ENCODE assay signal across 10 cellular contexts in genomic region chrX:77505227-77505626, GRCh38. TPM values are rescaled to one million over a fixed set of nuclear protein-coding genes. Genes with fewer than 3 reads are reported as not detected.
DNase-seq lines count a peak whose midpoint lies in the region; ATAC-seq and TF ChIP-seq lines count a peak whose summit lies in the region.
"Had no signal": no experiment of that assay in that cellular context is flagged by ENCODE, and none has a peak within 500 bp of the region (broad histone marks: within the 10 kb centered on the region; RNA-seq: fewer than 3 reads in every experiment).

No MANE protein-coding gene starts in this region.

- peak; percentile 53 for DNase-seq in A673 (ENCODE audit: low spot score)
- peak; percentile 5 for DNase-seq in DMS153 treated with DMSO at 0.1 percent for 48 hours (lab: John Stamatoyannopoulos, UW; ENCODE audit: unreplicated experiment)
- DNase-seq in SJCRH30 = peak; percentile 10 to 50
- DNase-seq in fibroblast of pulmonary artery (ENCODE audit: low read depth) = peak; percentile 73
- DNase-seq in activated CD4-positive, CD25-positive, alpha-beta regulatory T cell (lab: John Stamatoyannopoulos, UW) = no peak
- DNase-seq in CD4-positive, alpha-beta memory T cell = no peak
- no peak for DNase-seq in GM10248 (ENCODE audit: extremely low spot score)

- H3K4me1 ChIP-seq in A673 (ENCODE audit: insufficient read depth, low read length, poor library complexity, severe bottlenecking) (peaks cover 11% of the 10 kb centered on the region), SJCRH30 (peaks cover 5% of the 10 kb centered on the region; the same call in 1 of the 2 replicates)
- no peaks in the 10 kb centered on the region for H3K4me1 ChIP-seq in CD4-positive, alpha-beta memory T cell (ENCODE audit: insufficient read depth, low read length)

- H3K36me3 ChIP-seq in A673 (ENCODE audit: insufficient read depth, low read length, poor library complexity, severe bottlenecking) = peaks cover under 1% of the 10 kb centered on the region
- H3K36me3 ChIP-seq in SJCRH30 = no peaks in the 10 kb centered on the region
- H3K36me3 ChIP-seq in CD4-positive, alpha-beta memory T cell (ENCODE audit: insufficient read depth, low read length) = peaks cover 5% of the 10 kb centered on the region
- H3K36me3 ChIP-seq: neural progenitor cell had no signal

- H3K9me3 ChIP-seq in A673 (ENCODE audit: low read depth, low read length, poor library complexity, severe bottlenecking) (no peaks in the 10 kb centered on the region), SJCRH30 (replicated peaks) (no peaks in the 10 kb centered on the region)
- no peaks in the 10 kb centered on the region for H3K9me3 ChIP-seq in CD4-positive, alpha-beta memory T cell (ENCODE audit: control insufficient read depth in 1 of 2, low read length in 2 of 2)

- no TSS peak for BruUV-seq in A673 (replicated peaks; lab: Mats Ljungman, UMichigan)

- POLR2A ChIA-PET in A673 (lab: Charles Lee; ENCODE audit: low non-redundant PET) = interaction anchor here (0.9 kb wide), 1 partner anchor 11 kb away, joined by 5 read pairs; no protein-coding TSS in a partner anchor
- POLR2A ChIA-PET in CD4-positive, alpha-beta memory T cell (lab: Charles Lee; ENCODE audit: partially characterized antibody) = no interaction called here
- POLR2A ChIA-PET in GM10248 (lab: Yijun Ruan, JAX) = no interaction called here

- H3K4me1 Mint-ChIP-seq in CD4-positive, alpha-beta memory T cell = peaks cover 11 to 17% (median 12%) of the 10 kb centered on the region in 4 donors
- H3K4me1 Mint-ChIP-seq: neural progenitor cell had no signal

- H3K27ac ChIP-seq in A673 (ENCODE audit: low read depth, low read length, poor library complexity, severe bottlenecking) = no peak overlapping the region
- peak overlapping the region; percentile 11; the same call in 1 of the 2 replicates for H3K27ac ChIP-seq in SJCRH30
- H3K27ac ChIP-seq in CD4-positive, alpha-beta memory T cell (ENCODE audit: low read depth, low read length) = no peak overlapping the region
- H3K27ac ChIP-seq: neural progenitor cell had no signal

- ATAC-seq in GM19328 (IDR thresholded peaks at IDR 0.05; ENCODE audit: unreplicated experiment) = no peak
- ATAC-seq: activated naive CD4-positive, alpha-beta T cell treated with anti-CD3 and anti-CD28 coated beads, Interleukin-2, amount 50 U/mL, for 72 hours had no signal

- CTCF ChIA-PET in A673 (lab: Charles Lee) = no interaction called here
- CTCF ChIA-PET in CD4-positive, alpha-beta memory T cell (lab: Charles Lee; ENCODE audit: partially characterized antibody) = no interaction called here
- CTCF ChIA-PET in GM10248 (lab: Yijun Ruan, JAX) = interaction anchor here (1.4 kb wide), 1 partner anchor 14 kb away, joined by 3 read pairs; no protein-coding TSS in a partner anchor

- TF ChIP-seq CTCF in A673 (conservative IDR thresholded peaks at IDR 0.05; ENCODE audit: low read depth, low read length) (no peak), fibroblast of pulmonary artery (IDR thresholded peaks at IDR 0.05; ENCODE audit: low read length, missing control alignments) (no peak), GM10248 (IDR thresholded peaks at IDR 0.05; ENCODE audit: control extremely low read depth, extremely low read depth, low read depth, missing control alignments) (no peak)

- H3K4me3 Mint-ChIP-seq in CD4-positive, alpha-beta memory T cell = no peak overlapping the region
- H3K4me3 Mint-ChIP-seq: neural progenitor cell had no signal

- H3K36me3 Mint-ChIP-seq in CD4-positive, alpha-beta memory T cell = peaks cover 13 to 28% of the 10 kb centered on the region in 2 donors

- H3K27ac Mint-ChIP-seq in CD4-positive, alpha-beta memory T cell = peak overlapping the region in 3 of 7 donors; percentile 25 to 92 (median 35)
- H3K27ac Mint-ChIP-seq: neural progenitor cell had no signal

- intact Hi-C loops in A673 (cut with micrococcal nuclease; ENCODE audit: unreplicated experiment) = no loop called here
- intact Hi-C loops in CD4-positive, alpha-beta memory T cell (cut with micrococcal nuclease) = no loop called here

- H3K4me3 ChIP-seq in A673 (ENCODE audit: low read depth, low read length, poor library complexity, severe bottlenecking) (no peak overlapping the region), SJCRH30 (no peak overlapping the region), fibroblast of pulmonary artery (replicated peaks; ENCODE audit: low read depth, low read length) (no peak overlapping the region)
- no peak overlapping the region for H3K4me3 ChIP-seq in CD4-positive, alpha-beta memory T cell (ENCODE audit: low read length in 2 of 2)
- H3K4me3 ChIP-seq: neural progenitor cell had no signal

- H3K27me3 ChIP-seq in A673 (replicated peaks; ENCODE audit: insufficient read depth, low read depth, low read length, poor library complexity) = no peaks in the 10 kb centered on the region
- H3K27me3 ChIP-seq in SJCRH30 = no peaks in the 10 kb centered on the region
- H3K27me3 ChIP-seq in CD4-positive, alpha-beta memory T cell (ENCODE audit: insufficient read depth, low read length) = no peaks in the 10 kb centered on the region
- H3K27me3 ChIP-seq: neural progenitor cell had no signal

- no peaks in the 10 kb centered on the region for H3K9me3 Mint-ChIP-seq in CD4-positive, alpha-beta memory T cell
- H3K9me3 Mint-ChIP-seq: activated naive CD4-positive, alpha-beta T cell treated with anti-CD3 and anti-CD28 coated beads, Interleukin-2, amount 50 U/mL, for 72 hours; neural progenitor cell had no signal

- no peaks in the 10 kb centered on the region for H3K27me3 Mint-ChIP-seq in CD4-positive, alpha-beta memory T cell

RNA-seq across cellular contexts. Expression of gene FGF16, which starts 58.0 kb away (rescaled TPM):
- total RNA-seq in A673 (2021) = not detected in 2 replicates
- total RNA-seq in SJCRH30 (2014; rRNA removed; shearing (Covaris generic)) = not detected in 2 replicates
- not detected for total RNA-seq in CD4-positive, alpha-beta memory T cell
- polyA plus RNA-seq in CD4-positive, alpha-beta memory T cell = not detected
- total RNA-seq: activated naive CD4-positive, alpha-beta T cell treated with anti-CD3 and anti-CD28 coated beads, Interleukin-2, amount 50 U/mL, for 72 hours had no signal

Comparison
In these comparisons a context has a peak if more than half of its experiments do, and no peak if none do; other contexts are left out.
1. DNase-seq: peak in A673 (single experiment), DMS153 treated with DMSO at 0.1 percent for 48 hours (single experiment), SJCRH30 (2 of 2) and fibroblast of pulmonary artery (single experiment); none in activated CD4-positive, CD25-positive, alpha-beta regulatory T cell (0 of 4), CD4-positive, alpha-beta memory T cell (0 of 5) and GM10248 (single experiment).